11 cellular contexts compared by ENCODE assay signal in the genomic region with DNA sequence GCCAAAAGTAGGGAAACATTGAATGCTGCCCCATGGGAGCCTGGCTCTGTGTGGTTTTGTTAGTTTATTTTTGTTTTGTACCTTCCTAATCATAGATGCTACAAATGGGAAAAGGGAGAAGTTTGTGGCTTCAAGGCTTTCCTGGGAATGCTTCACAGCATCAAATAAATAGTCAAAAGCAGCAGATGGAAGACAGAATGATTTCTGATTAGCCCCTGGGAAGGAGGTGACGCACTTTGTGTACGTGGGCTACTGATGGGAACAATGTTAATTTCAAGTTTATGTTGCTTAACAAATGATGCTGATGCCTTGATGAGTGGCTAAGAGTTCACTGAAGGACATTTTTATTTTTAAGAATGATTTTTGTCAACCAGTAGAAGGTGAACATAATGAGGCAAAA.
DNase-seq lines count a peak whose midpoint lies in the region; TF ChIP-seq lines count a peak whose summit lies in the region.
"Had no signal": no experiment of that assay in that cellular context is flagged by ENCODE, and none has a peak within 500 bp of the region (broad histone marks: within the 10 kb centered on the region; RNA-seq: fewer than 3 reads in every experiment).

No MANE protein-coding gene starts in this region.

- no peaks in the 10 kb centered on the region; a peak in 3 of 5 replicates for H3K9me3 Mint-ChIP-seq in H9

- no peaks in the 10 kb centered on the region for H3K9me3 ChIP-seq in H9 (ENCODE audit: control insufficient read depth, low read depth, low read length)
- no peaks in the 10 kb centered on the region for H3K9me3 ChIP-seq in SK-N-SH
- H3K9me3 ChIP-seq in fibroblast of lung (ENCODE audit: control insufficient read depth, insufficient read depth, low read depth, low read length), result no peaks in the 10 kb centered on the region
- H3K9me3 ChIP-seq in parathyroid adenoma (ENCODE audit: control insufficient read depth, low read length), result no peaks in the 10 kb centered on the region
- H3K9me3 ChIP-seq in left ventricle myocardium inferior (replicated peaks), result no peaks in the 10 kb centered on the region

- H4K8ac ChIP-seq in H9 (replicated peaks; ENCODE audit: insufficient read length, low read depth, low read length), result no peak overlapping the region

- no peaks in the 10 kb centered on the region for H3K9me2 ChIP-seq in SK-N-SH

- intact Hi-C loops in left ventricle myocardium inferior (cut with micrococcal nuclease), result no loop called here

- H3K36me3 ChIP-seq in SK-N-SH (replicated peaks in 1 of 2; ENCODE audit: control insufficient read depth in 1 of 2, insufficient read depth in 2 of 2, low read length in 1 of 2), result peaks cover 0 to 5% of the 10 kb centered on the region in 2 experiments
- H3K36me3 ChIP-seq in fibroblast of lung (ENCODE audit: control insufficient read depth, insufficient read depth, low read length), result no peaks in the 10 kb centered on the region
- H3K36me3 ChIP-seq in parathyroid adenoma (ENCODE audit: control insufficient read depth, insufficient read depth, low read length), result no peaks in the 10 kb centered on the region
- H3K36me3 ChIP-seq in left ventricle myocardium inferior, result no peaks in the 10 kb centered on the region

- H4K5ac ChIP-seq in H9 (ENCODE audit: insufficient read length, low read depth, low read length), result no peak overlapping the region

- CTCF ChIA-PET in SK-N-SH (lab: Yijun Ruan, JAX), result no interaction called here

- no peak overlapping the region for H2BK5ac ChIP-seq in H9 (ENCODE audit: insufficient read length, low read length)

- H3K79me2 ChIP-seq in H9 (ENCODE audit: insufficient read depth, low read length) (no peaks in the 10 kb centered on the region), SK-N-SH (ENCODE audit: insufficient read depth) (no peaks in the 10 kb centered on the region), fibroblast of lung (ENCODE audit: control insufficient read depth, insufficient read depth, low read length) (no peaks in the 10 kb centered on the region), parathyroid adenoma (no peaks in the 10 kb centered on the region)

- no peak overlapping the region for H2AK5ac ChIP-seq in H9 (ENCODE audit: insufficient read length, low read length)

- no peaks in the 10 kb centered on the region for H3K27me3 Mint-ChIP-seq in H9 (ENCODE audit: low read depth)

- H3K79me1 ChIP-seq in H9 (ENCODE audit: insufficient read depth, low read depth, low read length, poor library complexity, severe bottlenecking), result no peaks in the 10 kb centered on the region

- peaks cover 34% of the 10 kb centered on the region for H3F3A ChIP-seq in SK-N-SH (replicated peaks; ENCODE audit: insufficient read depth)

- POLR2A ChIA-PET in SK-N-SH (lab: Yijun Ruan, JAX), result no interaction called here

- H3K4me3 Mint-ChIP-seq in H9, result no peak overlapping the region

- H3K14ac ChIP-seq in H9 (ENCODE audit: insufficient read depth, low read length), result no peak overlapping the region

- H3K27me3 ChIP-seq in H9 (ENCODE audit: insufficient read depth, low read length) (no peaks in the 10 kb centered on the region), SK-N-SH (ENCODE audit: insufficient read depth) (no peaks in the 10 kb centered on the region), fibroblast of lung (ENCODE audit: control insufficient read depth, insufficient read depth, low read length) (no peaks in the 10 kb centered on the region), parathyroid adenoma (ENCODE audit: control insufficient read depth, insufficient read depth, low read length) (no peaks in the 10 kb centered on the region), left ventricle myocardium inferior (ENCODE audit: low read depth) (no peaks in the 10 kb centered on the region)

- no CpG with 5 or more reads among the region's 2 CpGs for WGBS in H9 (ENCODE audit: extremely low coverage, insufficient read length, low lambda C conversion rate)
- WGBS in SK-N-SH (ENCODE audit: low lambda C conversion rate), result 74% methylated on average over 2 of the region's 2 CpGs

- H2BK12ac ChIP-seq in H9 (ENCODE audit: insufficient read length, low read depth, low read length), result no peak overlapping the region

- TF ChIP-seq EP300 in SK-N-SH (IDR thresholded peaks at IDR 0.05; ENCODE audit: borderline replicate concordance in 1 of 2, low read depth in 1 of 2, low read length in 1 of 2), result no peak

- H3K4me3 ChIP-seq in SK-N-SH (ENCODE audit: low read depth in 2 of 2, low read length in 1 of 2), result peak overlapping the region in 1 of 2 experiments; percentile 8; a peak in 1 of 4 replicates
- H3K4me3 ChIP-seq in fibroblast of lung (replicated peaks in 1 of 4; ENCODE audit: control extremely low read depth in 1 of 4, insufficient read depth in 1 of 4, low read depth in 3 of 4, low read length in 4 of 4), result no peak overlapping the region
- H3K4me3 ChIP-seq in parathyroid adenoma (ENCODE audit: low read depth, low read length), result no peak overlapping the region
- H3K4me3 ChIP-seq in left ventricle myocardium inferior, result no peak overlapping the region
- H3K4me3 ChIP-seq: skin epidermis had no signal

- DNase-seq in H9, result no peak
- DNase-seq in SK-N-SH, result no peak
- DNase-seq in fibroblast of lung (ENCODE audit: low read depth in 2 of 2), result peak; percentile 68 to 69
- no peak for DNase-seq in HuH-7 (ENCODE audit: low spot score)
- no peak for DNase-seq in left ventricle myocardium inferior
- no peak for DNase-seq in activated CD4-positive, alpha-beta T cell treated with anti-CD3 and anti-CD28 coated beads for 48 hours
- DNase-seq in RPMI8226, result no peak
- DNase-seq: activated CD4-positive, alpha-beta T cell treated with anti-CD3 and anti-CD28 coated beads, Interleukin-2, amount 50 U/mL, for 1 hour; central memory CD4-positive, alpha-beta T cell had no signal

- no peak overlapping the region for H3K23ac ChIP-seq in H9 (ENCODE audit: insufficient read length, low read depth, low read length)

- H3K4me2 ChIP-seq in H9 (ENCODE audit: insufficient read depth, insufficient read length, low read length) (no peak overlapping the region), SK-N-SH (peak overlapping the region; percentile 54), fibroblast of lung (ENCODE audit: extremely low read depth, insufficient read depth, low read length) (no peak overlapping the region), parathyroid adenoma (ENCODE audit: low read length) (no peak overlapping the region)

- no peak overlapping the region for H3K9ac ChIP-seq in H9 (ENCODE audit: extremely low read depth, insufficient read length, low read length)
- peak overlapping the region; percentile 77 for H3K9ac ChIP-seq in SK-N-SH
- H3K9ac ChIP-seq in fibroblast of lung (ENCODE audit: insufficient read depth, low read length), result no peak overlapping the region
- no peak overlapping the region for H3K9ac ChIP-seq in parathyroid adenoma

- no peak overlapping the region for H3K4ac ChIP-seq in H9 (ENCODE audit: low read depth, low read length)

- H4K91ac ChIP-seq in H9 (ENCODE audit: insufficient read length, low read depth, low read length), result no peak overlapping the region

- peaks cover 2% of the 10 kb centered on the region; the same call in 1 of the 2 replicates for H3K4me1 ChIP-seq in H9 (ENCODE audit: insufficient read depth, low read length)
- H3K4me1 ChIP-seq in SK-N-SH (ENCODE audit: control insufficient read depth in 1 of 2, insufficient read depth in 2 of 2, low read depth in 1 of 2, low read length in 1 of 2), result peaks cover 9 to 43% of the 10 kb centered on the region in 2 experiments; a peak in 3 of 4 replicates
- H3K4me1 ChIP-seq in fibroblast of lung (ENCODE audit: control insufficient read depth, extremely low read depth, insufficient read depth, low read length), result peaks cover 10% of the 10 kb centered on the region
- no peaks in the 10 kb centered on the region for H3K4me1 ChIP-seq in parathyroid adenoma
- H3K4me1 ChIP-seq in left ventricle myocardium inferior, result no peaks in the 10 kb centered on the region

- H2AFZ ChIP-seq in H9 (ENCODE audit: low read length), result peak overlapping the region; percentile 56
- H2AFZ ChIP-seq in SK-N-SH (ENCODE audit: low read depth), result peak overlapping the region; percentile 72
- H2AFZ ChIP-seq in fibroblast of lung (ENCODE audit: low read length), result no peak overlapping the region
- peak overlapping the region; percentile 44 for H2AFZ ChIP-seq in parathyroid adenoma

- H4K20me1 ChIP-seq in H9 (ENCODE audit: control insufficient read depth, insufficient read depth, insufficient read length) (no peaks in the 10 kb centered on the region), SK-N-SH (ENCODE audit: insufficient read depth) (no peaks in the 10 kb centered on the region), fibroblast of lung (ENCODE audit: control insufficient read depth, extremely low read depth, insufficient read depth, low read length) (no peaks in the 10 kb centered on the region)

- H2BK20ac ChIP-seq in H9 (ENCODE audit: low read depth, low read length, poor library complexity, severe bottlenecking), result no peak overlapping the region

- no peak overlapping the region for H3T11ph ChIP-seq in H9 (ENCODE audit: low read length)

- H3K27ac ChIP-seq in H9 (ENCODE audit: insufficient read length, low read depth, low read length) (no peak overlapping the region), SK-N-SH (ENCODE audit: low read depth in 2 of 2, low read length in 1 of 2) (peak overlapping the region; percentile 98 to 100), fibroblast of lung (ENCODE audit: insufficient read depth, low read length) (peak overlapping the region; percentile 81), parathyroid adenoma (no peak overlapping the region), left ventricle myocardium inferior (replicated peaks) (no peak overlapping the region)

- no peak for TF ChIP-seq RAD21 in SK-N-SH (IDR thresholded peaks at IDR 0.05; ENCODE audit: low read length)

- H3K18ac ChIP-seq in H9 (ENCODE audit: insufficient read length, low read depth, low read length), result no peak overlapping the region

- TF ChIP-seq CTCF in H9 (conservative IDR thresholded peaks at IDR 0.05), result no peak
- no peak for TF ChIP-seq CTCF in SK-N-SH (IDR thresholded peaks at IDR 0.05)
- no peak for TF ChIP-seq CTCF in fibroblast of lung (conservative IDR thresholded peaks at IDR 0.05 in 1 of 2, IDR thresholded peaks at IDR 0.05 in 1 of 2; ENCODE audit: low read depth in 1 of 2, low read length in 2 of 2)
- no peak for TF ChIP-seq CTCF in parathyroid adenoma (IDR thresholded peaks at IDR 0.05)
- no peak for TF ChIP-seq CTCF in left ventricle myocardium inferior (IDR thresholded peaks at IDR 0.05; ENCODE audit: borderline replicate concordance)

- H3K36me3 Mint-ChIP-seq in H9 (ENCODE audit: insufficient read depth in 1 of 3, low read depth in 3 of 3), result no peaks in the 10 kb centered on the region

- H3K4me1 Mint-ChIP-seq in H9, result peaks cover 8 to 16% of the 10 kb centered on the region in 2 experiments

- H3K23me2 ChIP-seq in H9 (ENCODE audit: insufficient read length, low read depth, low read length, poor library complexity, severe bottlenecking), result no peaks in the 10 kb centered on the region

- H2BK15ac ChIP-seq in H9 (ENCODE audit: low read depth, low read length), result no peak overlapping the region

- H3K56ac ChIP-seq in H9 (ENCODE audit: insufficient read length, low read depth, low read length), result no peak overlapping the region

- no peak overlapping the region for H2BK120ac ChIP-seq in H9 (ENCODE audit: low read depth, low read length, poor library complexity, severe bottlenecking)

- H3K27ac Mint-ChIP-seq in H9, result peak overlapping the region in 1 of 3 experiments; percentile 91; a peak in 2 of 7 replicates

TF ChIP-seq in SK-N-SH, 30 proteins besides CTCF, POLR2A, EP300 and RAD21 (continues in another document):
- no peak for TF ChIP-seq GABPA (IDR thresholded peaks at IDR 0.05; ENCODE audit: low read depth)

Comparison
In these comparisons a context has a peak if more than half of its experiments do, and no peak if none do; other contexts are left out.
1. DNase-seq: peak in fibroblast of lung (2 of 2); none in H9 (single experiment), SK-N-SH (single experiment), HuH-7 (single experiment), left ventricle myocardium inferior (single experiment), activated CD4-positive, alpha-beta T cell treated with anti-CD3 and anti-CD28 coated beads for 48 hours (single experiment) and RPMI8226 (single experiment).
2. H3K27ac ChIP-seq: peak in SK-N-SH (2 of 2) and fibroblast of lung (single experiment); none in H9 (single experiment), parathyroid adenoma (single experiment) and left ventricle myocardium inferior (single experiment).